In the genomic region with DNA sequence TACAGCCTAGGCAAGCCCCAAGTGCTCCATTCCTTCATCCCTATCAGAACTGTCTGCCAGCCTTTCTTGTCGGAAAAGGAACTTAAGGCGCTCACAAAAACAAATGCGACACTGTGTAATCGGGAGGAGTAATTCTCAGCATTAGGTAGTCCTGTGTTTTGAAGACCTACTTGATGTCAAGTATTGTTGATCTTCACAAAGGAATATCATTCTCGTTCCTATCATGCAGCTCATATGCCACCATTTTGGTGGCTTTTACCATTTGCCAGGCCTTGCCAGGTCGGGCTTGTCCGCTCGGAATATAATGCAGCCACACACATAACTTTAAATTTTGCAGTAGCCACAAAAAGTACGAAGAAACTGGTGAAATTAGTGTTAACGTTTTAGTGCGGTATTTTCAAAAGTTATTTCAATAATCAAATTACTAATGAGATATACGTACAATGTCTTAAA, we compare ENCODE assay signal across 8 cellular contexts. TPM values are rescaled to one million over a fixed set of nuclear protein-coding genes. Genes with fewer than 3 reads are reported as not detected.
DNase-seq lines count a peak whose midpoint lies in the region; ATAC-seq and TF ChIP-seq lines count a peak whose summit lies in the region.

No MANE protein-coding gene starts in this region.

- peak overlapping the region in 1 of 2 experiments; percentile 98 for H3K18ac ChIP-seq in mesenchymal stem cell (ENCODE audit: low read depth in 1 of 2, low read length in 2 of 2)

- ATAC-seq in GM19463 (IDR thresholded peaks at IDR 0.05; ENCODE audit: unreplicated experiment) (no peak), GM21367 (IDR thresholded peaks at IDR 0.05; ENCODE audit: unreplicated experiment) (no peak), GM21447 (IDR thresholded peaks at IDR 0.05; ENCODE audit: unreplicated experiment) (no peak)

- H3K9me3 ChIP-seq in breast epithelium = no peaks in the 10 kb centered on the region
- H3K9me3 ChIP-seq in mesenchymal stem cell (ENCODE audit: control insufficient read depth, low read length) = no peaks in the 10 kb centered on the region

- peak overlapping the region; percentile 89 for H3K4me2 ChIP-seq in mesenchymal stem cell (ENCODE audit: low read length, poor library complexity, severe bottlenecking)

- no peaks in the 10 kb centered on the region for H3K4me1 ChIP-seq in breast epithelium
- H3K4me1 ChIP-seq in mesenchymal stem cell (ENCODE audit: control insufficient read depth, insufficient read depth, low read depth, low read length) = peaks cover 5% of the 10 kb centered on the region

- H4K91ac ChIP-seq in mesenchymal stem cell (ENCODE audit: low read length) = peak overlapping the region; percentile 95

- H3K36me3 ChIP-seq in breast epithelium (no peaks in the 10 kb centered on the region), mesenchymal stem cell (ENCODE audit: control insufficient read depth in 1 of 2, insufficient read depth in 2 of 2, low read depth in 1 of 2, low read length in 2 of 2) (peaks cover 0 to 7% of the 10 kb centered on the region in 2 experiments)

- H3K9ac ChIP-seq in mesenchymal stem cell (ENCODE audit: low read length) = peak overlapping the region; percentile 98

- no peak overlapping the region for H2BK5ac ChIP-seq in mesenchymal stem cell (ENCODE audit: low read depth, low read length, poor library complexity, severe bottlenecking)

- H2BK120ac ChIP-seq in mesenchymal stem cell (ENCODE audit: low read depth, low read length) = no peak overlapping the region

- 39% methylated on average over 6 of the region's 12 CpGs for WGBS in mesenchymal stem cell

- peak; percentile 64 for DNase-seq in NCI-H748 (lab: John Stamatoyannopoulos, UW; ENCODE audit: unreplicated experiment)
- no peak for DNase-seq in NCI-H748 treated with DMSO at 0.1 percent for 48 hours (lab: John Stamatoyannopoulos, UW)
- DNase-seq in NAMALWA (ENCODE audit: low spot score) = peak; percentile 58
- DNase-seq in breast epithelium (ENCODE audit: low spot score in 2 of 2) = no peak
- DNase-seq in mesenchymal stem cell = no peak

- no peak overlapping the region for H3K14ac ChIP-seq in mesenchymal stem cell (ENCODE audit: low read length in 2 of 2)

- peak overlapping the region; percentile 97 for H4K8ac ChIP-seq in mesenchymal stem cell (ENCODE audit: low read length)

- TF ChIP-seq CTCF in breast epithelium (IDR thresholded peaks at IDR 0.05) = no peak

- H3K27me3 ChIP-seq in breast epithelium (no peaks in the 10 kb centered on the region), mesenchymal stem cell (ENCODE audit: control insufficient read depth in 1 of 2, insufficient read depth in 1 of 2, low read length in 2 of 2) (no peaks in the 10 kb centered on the region)

- H2AK5ac ChIP-seq in mesenchymal stem cell (ENCODE audit: low read length, severe bottlenecking) = peak overlapping the region; percentile 62

- peak overlapping the region; percentile 84 to 99 for H3K4ac ChIP-seq in mesenchymal stem cell (ENCODE audit: low read depth in 1 of 2, low read length in 2 of 2)

- H3K4me3 ChIP-seq in breast epithelium (peak overlapping the region; percentile 82 to 99 (median 98)), mesenchymal stem cell (ENCODE audit: insufficient read depth in 1 of 2, low read depth in 1 of 2, low read length in 2 of 2) (peak overlapping the region; percentile 82 to 93)

- H2BK15ac ChIP-seq in mesenchymal stem cell (ENCODE audit: low read depth, poor library complexity, severe bottlenecking) = no peak overlapping the region

- intact Hi-C loops in breast epithelium (cut with DNase I; ENCODE audit: low total_unique reads) = no loop called here

- no peak overlapping the region for H3K23ac ChIP-seq in mesenchymal stem cell (ENCODE audit: low read length in 2 of 2)

- no peaks in the 10 kb centered on the region for H3K79me1 ChIP-seq in mesenchymal stem cell (replicated peaks; ENCODE audit: low read length, poor library complexity, severe bottlenecking)

- TF ChIP-seq POLR2A in breast epithelium (IDR thresholded peaks at IDR 0.05) = no peak

- peak overlapping the region; percentile 88 for H2AFZ ChIP-seq in mesenchymal stem cell (ENCODE audit: low read depth, low read length)

- no peak overlapping the region for H2BK12ac ChIP-seq in mesenchymal stem cell (ENCODE audit: low read length in 2 of 2)

- H3K27ac ChIP-seq in breast epithelium (peak overlapping the region; percentile 99), mesenchymal stem cell (ENCODE audit: low read length, poor library complexity, severe bottlenecking) (peak overlapping the region; percentile 68)

RNA-seq across cellular contexts. Expression of gene PPP4R3A, which starts 0.9 kb away (rescaled TPM):
- 100 to 1,000 TPM in 1 of 3 donors, 10 to 100 TPM in 2; 83.9 to 127 (median 98.6) TPM for total RNA-seq in breast epithelium
- polyA plus RNA-seq in mesenchymal stem cell (2013, experiment 1 of 2) = 42.2 TPM
- 39.7 TPM for polyA plus RNA-seq in mesenchymal stem cell (2013, experiment 2 of 2)

Comparison
In these comparisons a context has a peak if more than half of its experiments do, and no peak if none do; other contexts are left out.
1. DNase-seq: peak in NCI-H748 (single experiment) and NAMALWA (single experiment); none in NCI-H748 treated with DMSO at 0.1 percent for 48 hours (single experiment), breast epithelium (0 of 2) and mesenchymal stem cell (single experiment).